1 cellular context compared by ENCODE assay signal in the genomic region with DNA sequence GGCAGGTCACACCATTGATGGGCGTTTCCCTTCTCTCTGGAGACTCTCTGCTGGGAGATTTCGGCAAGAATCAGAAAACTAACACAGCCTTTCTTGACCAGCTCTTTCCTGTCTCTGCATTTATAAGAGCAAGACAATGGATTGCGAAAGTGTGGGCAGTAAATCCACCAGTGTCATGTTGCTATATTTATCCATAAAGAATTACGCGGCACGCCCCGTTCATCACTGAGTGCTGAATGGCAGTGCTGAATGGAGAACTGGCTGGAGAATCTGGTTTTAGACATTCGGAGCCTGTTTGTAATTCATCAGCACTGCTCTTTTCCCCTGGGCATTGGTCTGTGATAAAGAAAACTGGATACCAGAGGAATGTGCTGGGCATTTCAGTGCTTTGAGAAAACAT.
TF ChIP-seq lines count a peak whose summit lies in the region.

No MANE protein-coding gene starts in this region.

TF ChIP-seq in GM23338, 12 proteins besides CTCF, POLR2A, EP300 and RAD21 (continued from another document):
- no peak for TF ChIP-seq REST (IDR thresholded peaks at IDR 0.05; ENCODE audit: unreplicated experiment)
- TF ChIP-seq NANOG (IDR thresholded peaks at IDR 0.05; ENCODE audit: borderline replicate concordance) = no peak
- no peak for TF ChIP-seq EZH2 (IDR thresholded peaks at IDR 0.05; ENCODE audit: low read depth, unreplicated experiment)
- no peak for TF ChIP-seq JUNB (IDR thresholded peaks at IDR 0.05; ENCODE audit: unreplicated experiment)
- TF ChIP-seq CREB1 (CRISPR knock-in tag; IDR thresholded peaks at IDR 0.05; ENCODE audit: low read depth) = no peak
- no peak for TF ChIP-seq EZH2phosphoT487 (IDR thresholded peaks at IDR 0.05; ENCODE audit: unreplicated experiment)
- TF ChIP-seq STAT1 (IDR thresholded peaks at IDR 0.05; ENCODE audit: unreplicated experiment) = no peak
- TF ChIP-seq ZNF114 (CRISPR knock-in tag; IDR thresholded peaks at IDR 0.05) = no peak
- no peak for TF ChIP-seq ETS1 (IDR thresholded peaks at IDR 0.05)
- no peak for TF ChIP-seq POLR2AphosphoS5 (IDR thresholded peaks at IDR 0.05; ENCODE audit: low read depth)
